Comparison of ENCODE assay signal across 20 cellular contexts in the genomic region with DNA sequence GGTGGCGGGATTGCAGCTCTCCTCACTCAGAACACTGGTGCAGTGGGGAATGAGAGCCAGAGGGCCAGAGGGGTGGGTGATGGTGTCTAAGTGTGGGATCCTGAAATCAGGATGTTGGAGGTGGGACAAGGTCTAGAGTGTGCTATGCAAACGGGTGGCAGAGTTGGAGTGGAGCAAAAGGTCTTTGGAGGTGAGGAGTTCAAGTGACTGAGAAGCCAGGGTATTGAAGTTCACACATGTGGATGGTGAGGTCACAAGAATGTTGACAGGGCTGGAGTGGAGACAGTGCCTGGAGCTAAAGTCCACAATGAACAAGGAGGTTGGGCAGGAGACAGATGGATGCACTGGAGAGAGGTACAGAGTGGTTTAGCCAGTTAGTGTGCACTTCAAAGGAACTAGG. TPM values are rescaled to one million over a fixed set of nuclear protein-coding genes. Genes with fewer than 3 reads are reported as not detected.
DNase-seq lines count a peak whose midpoint lies in the region; ATAC-seq, FAIRE-seq and TF ChIP-seq lines count a peak whose summit lies in the region.
"Had no signal": no experiment of that assay in that cellular context is flagged by ENCODE, and none has a peak within 500 bp of the region (broad histone marks: within the 10 kb centered on the region; RNA-seq: fewer than 3 reads in every experiment).

No MANE protein-coding gene starts in this region.

- no peaks in the 10 kb centered on the region for H3K9me3 ChIP-seq in HEK293 (ENCODE audit: control insufficient read depth, insufficient read depth, low read depth, low read length)
- H3K9me3 ChIP-seq in K562 (replicated peaks; ENCODE audit: control insufficient read depth, insufficient read depth, low read depth, low read length): no peaks in the 10 kb centered on the region
- H3K9me3 ChIP-seq in trophoblast cell (ENCODE audit: insufficient read depth, low read depth, low read length): peaks cover 4% of the 10 kb centered on the region
- no peaks in the 10 kb centered on the region for H3K9me3 ChIP-seq in neural progenitor cell (ENCODE audit: low read depth)
- H3K9me3 ChIP-seq: transverse colon had no signal

- peak; percentile 77 for DNase-seq in DMS53 (lab: John Stamatoyannopoulos, UW)
- no peak for DNase-seq in K562 (ENCODE audit: extremely low read depth in 1 of 4, low spot score in 3 of 4)
- peak; percentile 86 to 88 for DNase-seq in trophoblast cell
- DNase-seq in nucleus accumbens (lab: John Stamatoyannopoulos, UW): no peak
- no peak for DNase-seq in mucosa of gallbladder (ENCODE audit: low spot score)
- no peak for DNase-seq in neural progenitor cell (ENCODE audit: low spot score)
- DNase-seq in stimulated activated CD4-positive, alpha-beta T cell treated with anti-CD3 and anti-CD28 coated beads, Interleukin-1b, Interleukin-23, amount 100 ng/mL, for 48 hours: no peak
- DNase-seq: activated CD8-positive, alpha-beta memory T cell treated with anti-CD3 and anti-CD28 coated beads for 24 hours; CD4-positive, alpha-beta memory T cell; DND-41; hippocampal formation; NCI-H187 treated with DMSO at 0.1 percent for 48 hours; nephron progenitor cell; NK-92 treated with Interleukin-12 subunit alpha and Interleukin-12 subunit beta, amount 100 ng/mL, for 24 hours; transverse colon had no signal

- H3K27me3 ChIP-seq in K562 (ENCODE audit: control insufficient read depth in 2 of 2, insufficient read depth in 2 of 2, low read length in 2 of 2): no peaks in the 10 kb centered on the region
- H3K27me3 ChIP-seq in trophoblast cell (ENCODE audit: insufficient read depth, low read length): no peaks in the 10 kb centered on the region
- H3K27me3 ChIP-seq in neural progenitor cell: no peaks in the 10 kb centered on the region
- H3K27me3 ChIP-seq: transverse colon had no signal

- no peak overlapping the region for H2BK5ac ChIP-seq in trophoblast cell (ENCODE audit: low read depth, low read length, poor library complexity)

- ATAC-seq in K562: peak; percentile 51; the same call in 2 of the 3 replicates
- ATAC-seq: GM23338; stimulated activated effector memory CD8-positive, alpha-beta T cell treated with anti-CD3 and anti-CD28 coated beads, Interleukin-12 subunit alpha, Interleukin-12 subunit beta, amount 100 ng/mL, for 72 hours had no signal

- H2BK12ac ChIP-seq in trophoblast cell (ENCODE audit: low read length): no peak overlapping the region

- H4K8ac ChIP-seq in trophoblast cell (ENCODE audit: low read depth, low read length): no peak overlapping the region

- H3K4me3 Mint-ChIP-seq in neural progenitor cell: no peak overlapping the region
- H3K4me3 Mint-ChIP-seq: CD4-positive, alpha-beta memory T cell; central memory CD8-positive, alpha-beta T cell; GM23338; IgD-negative memory B cell; nephron progenitor cell; stimulated activated effector memory CD8-positive, alpha-beta T cell treated with anti-CD3 and anti-CD28 coated beads, Interleukin-12 subunit alpha, Interleukin-12 subunit beta, amount 100 ng/mL, for 72 hours had no signal

- peaks cover 2% of the 10 kb centered on the region for H3K4me1 Mint-ChIP-seq in neural progenitor cell
- H3K4me1 Mint-ChIP-seq: nephron progenitor cell had no signal

- no peak for TF ChIP-seq POLR2A in K562 (conservative IDR thresholded peaks at IDR 0.05)

- intact Hi-C loops in K562 (cut with micrococcal nuclease): no loop called here

- peaks cover 7% of the 10 kb centered on the region for H3K9me3 Mint-ChIP-seq in neural progenitor cell
- H3K9me3 Mint-ChIP-seq: central memory CD8-positive, alpha-beta T cell; stimulated activated effector memory CD8-positive, alpha-beta T cell treated with anti-CD3 and anti-CD28 coated beads, Interleukin-12 subunit alpha, Interleukin-12 subunit beta, amount 100 ng/mL, for 72 hours had no signal

- H3K4me3 ChIP-seq in HEK293 (ENCODE audit: low read depth, low read length) (no peak overlapping the region), K562 (no peak overlapping the region), trophoblast cell (ENCODE audit: low read depth, low read length) (no peak overlapping the region), neural progenitor cell (no peak overlapping the region)
- H3K4me3 ChIP-seq: GM23338, transverse colon had no signal

- no peak for TF ChIP-seq RAD21 in K562 (CRISPR knock-in tag; conservative IDR thresholded peaks at IDR 0.05 in 1 of 2, IDR thresholded peaks at IDR 0.05 in 1 of 2)

- peaks cover 2% of the 10 kb centered on the region for H3K27me3 Mint-ChIP-seq in neural progenitor cell (ENCODE audit: insufficient read depth, low read depth)
- H3K27me3 Mint-ChIP-seq: central memory CD8-positive, alpha-beta T cell had no signal

- H3K9ac ChIP-seq in K562 (ENCODE audit: insufficient read depth in 1 of 2, low read depth in 2 of 2, low read length in 2 of 2) (no peak overlapping the region), trophoblast cell (ENCODE audit: low read length) (no peak overlapping the region), neural progenitor cell (no peak overlapping the region)

- no peak overlapping the region for H4K12ac ChIP-seq in trophoblast cell (ENCODE audit: low read depth, low read length)

- no TSS peak for BruUV-seq in K562 (replicated peaks; lab: Mats Ljungman, UMichigan)

- no peak for TF ChIP-seq EP300 in K562 (IDR thresholded peaks at IDR 0.05; ENCODE audit: low read length)

- H4K20me1 ChIP-seq in K562 (replicated peaks; ENCODE audit: control insufficient read depth, insufficient read depth, low read length): no peaks in the 10 kb centered on the region
- no peaks in the 10 kb centered on the region for H4K20me1 ChIP-seq in neural progenitor cell (ENCODE audit: low read depth)

- no peak for FAIRE-seq in K562 (lab: Jason Lieb, UNC)

- H3K36me3 ChIP-seq in HEK293 (ENCODE audit: control insufficient read depth in 2 of 2, insufficient read depth in 1 of 2, low read length in 2 of 2) (no peaks in the 10 kb centered on the region), K562 (ENCODE audit: control insufficient read depth, insufficient read depth, low read length) (no peaks in the 10 kb centered on the region), trophoblast cell (ENCODE audit: control insufficient read depth in 1 of 2, insufficient read depth in 2 of 2, low read length in 2 of 2) (no peaks in the 10 kb centered on the region), neural progenitor cell (no peaks in the 10 kb centered on the region)
- H3K36me3 ChIP-seq: transverse colon had no signal

- H3K14ac ChIP-seq in trophoblast cell (ENCODE audit: low read length): no peak overlapping the region

- no peaks in the 10 kb centered on the region for H3F3A ChIP-seq in neural progenitor cell (ENCODE audit: low read depth)

- CTCF ChIA-PET in HEK293 (lab: Yijun Ruan, JAX) (interaction anchor here (1.2 kb wide), 1 partner anchor 16 kb away, joined by 3 read pairs; no protein-coding TSS in a partner anchor), K562 (lab: Yijun Ruan, JAX; ENCODE audit: low intra/inter-chr PET ratio) (no interaction called here)

- H3K79me2 ChIP-seq in K562 (ENCODE audit: control insufficient read depth, insufficient read depth, low read length): no peaks in the 10 kb centered on the region
- H3K79me2 ChIP-seq in trophoblast cell (ENCODE audit: control insufficient read depth, insufficient read depth, low read length, poor library complexity): no peaks in the 10 kb centered on the region
- H3K79me2 ChIP-seq in neural progenitor cell (ENCODE audit: low read depth): no peaks in the 10 kb centered on the region

- no peak overlapping the region for H3K27ac Mint-ChIP-seq in neural progenitor cell
- H3K27ac Mint-ChIP-seq: GM23338; IgD-negative memory B cell; nephron progenitor cell; stimulated activated effector memory CD8-positive, alpha-beta T cell treated with anti-CD3 and anti-CD28 coated beads, Interleukin-12 subunit alpha, Interleukin-12 subunit beta, amount 100 ng/mL, for 72 hours had no signal

- H2AK5ac ChIP-seq in trophoblast cell (ENCODE audit: low read length): no peak overlapping the region

- no peaks in the 10 kb centered on the region for H3K9me1 ChIP-seq in K562 (ENCODE audit: control insufficient read depth, insufficient read depth, low read length)

- H3K4ac ChIP-seq in trophoblast cell (ENCODE audit: low read depth, low read length): no peak overlapping the region

- POLR2A ChIA-PET in HEK293 (lab: Yijun Ruan, JAX): no interaction called here
- POLR2A ChIA-PET in K562 (lab: Yijun Ruan, JAX): interaction anchor here (1.0 to 1.2 kb wide), 3 partner anchors 8 to 21 kb away, joined by 3 to 7 read pairs (median 3); no protein-coding TSS in a partner anchor

- H4K91ac ChIP-seq in trophoblast cell (ENCODE audit: low read depth, low read length): no peak overlapping the region

- no peak for TF ChIP-seq CTCF in HEK293 (tag by site-specific recombination; IDR thresholded peaks at IDR 0.05)
- TF ChIP-seq CTCF in K562 (IDR thresholded peaks at IDR 0.05 in 2 of 3, conservative IDR thresholded peaks at IDR 0.05 in 1 of 3; ENCODE audit: insufficient read depth in 2 of 3, low read depth in 1 of 3, low read length in 3 of 3): no peak
- no peak for TF ChIP-seq CTCF in neural progenitor cell (IDR thresholded peaks at IDR 0.05)

- peaks cover 2% of the 10 kb centered on the region for H3K36me3 Mint-ChIP-seq in neural progenitor cell
- H3K36me3 Mint-ChIP-seq: CD4-positive, alpha-beta memory T cell; stimulated activated effector memory CD8-positive, alpha-beta T cell treated with anti-CD3 and anti-CD28 coated beads, Interleukin-12 subunit alpha, Interleukin-12 subunit beta, amount 100 ng/mL, for 72 hours had no signal

- in situ Hi-C loops in K562 (cut with MboI): no loop called here

- no peak overlapping the region for H3K23ac ChIP-seq in trophoblast cell (ENCODE audit: low read length)

- H3K18ac ChIP-seq in trophoblast cell (ENCODE audit: low read length): no peak overlapping the region

- H3K4me1 ChIP-seq in HEK293 (ENCODE audit: control insufficient read depth, insufficient read depth, low read length) (no peaks in the 10 kb centered on the region), K562 (replicated peaks in 1 of 2; ENCODE audit: control insufficient read depth in 2 of 2, insufficient read depth in 2 of 2, low read length in 2 of 2) (peaks cover 0 to 6% of the 10 kb centered on the region in 2 experiments; a peak in 4 of 5 replicates), trophoblast cell (ENCODE audit: control insufficient read depth in 1 of 2, insufficient read depth in 2 of 2, low read length in 2 of 2) (peaks cover 0 to 4% of the 10 kb centered on the region in 2 experiments), neural progenitor cell (no peaks in the 10 kb centered on the region)
- H3K4me1 ChIP-seq: transverse colon had no signal

- no peak overlapping the region for H2BK120ac ChIP-seq in trophoblast cell (ENCODE audit: insufficient read depth, low read length, poor library complexity)

- 30% methylated on average over 2 of the region's 2 CpGs for WGBS in K562 (ENCODE audit: insufficient coverage, low coverage, missing lambda C conversion rate)
- WGBS in trophoblast cell (ENCODE audit: extremely low coverage, insufficient coverage, insufficient read length): no CpG with 5 or more reads among the region's 2 CpGs

- H3K27ac ChIP-seq in HEK293 (ENCODE audit: extremely low read depth, low read depth, low read length) (no peak overlapping the region), K562 (ENCODE audit: extremely low read depth, low read depth, low read length) (no peak overlapping the region), trophoblast cell (ENCODE audit: low read depth, low read length) (no peak overlapping the region), neural progenitor cell (no peak overlapping the region)
- H3K27ac ChIP-seq: transverse colon had no signal

- H3K79me1 ChIP-seq in trophoblast cell (ENCODE audit: low read length): no peaks in the 10 kb centered on the region

- H3K4me2 ChIP-seq in K562 (ENCODE audit: insufficient read depth, low read length) (no peak overlapping the region), trophoblast cell (ENCODE audit: low read length) (no peak overlapping the region), neural progenitor cell (no peak overlapping the region)
- H3K4me2 ChIP-seq: GM23338 had no signal

- H2AFZ ChIP-seq in K562 (ENCODE audit: low read depth, low read length): no peak overlapping the region
- H2AFZ ChIP-seq in trophoblast cell (ENCODE audit: insufficient read depth, low read length, poor library complexity): no peak overlapping the region
- no peak overlapping the region for H2AFZ ChIP-seq in neural progenitor cell (replicated peaks)
- H2AFZ ChIP-seq: GM23338 had no signal

RNA-seq across cellular contexts. Expression of gene MAP3K14, which starts 38.3 kb away (rescaled TPM):
- 11.9 and 31.3 TPM in 2 replicates for total RNA-seq in K562 (2011; cell fraction: chromatin; rRNA removed; ENCODE audit: low replicate concordance)
- total RNA-seq in K562 (2011; cell fraction: nucleolus; rRNA removed): 14.3 and 19.3 TPM in 2 replicates
- 11.7 and 12.4 TPM in 2 replicates for total RNA-seq in K562 (2011; cell fraction: nucleoplasm; rRNA removed)
- total RNA-seq in K562 (2014; rRNA removed) (2.9 and 4.8 TPM in 2 replicates), K562 (2014; rRNA removed; fragmentation: Illumina TruSeq; extraction: Trizol) (0.99 and 1.8 TPM in 2 replicates), K562 (2015; rRNA removed; fragmentation: Illumina TruSeq; extraction: Trizol) (3.2 and 3.5 TPM in 2 replicates), K562 (2021) (7.9 and 8.7 TPM in 2 replicates), mucosa of gallbladder (19.1 TPM), neural progenitor cell (ENCODE audit: low replicate concordance) (0.34 and 2.7 TPM in 2 replicates)
- polyA plus RNA-seq in K562 (2011; rRNA removed) (5.3 and 7.5 TPM in 2 replicates), K562 (2014; fragmentation: Illumina TruSeq; extraction: Trizol) (3.7 and 3.9 TPM in 2 replicates), K562 (2014; fragmentation: Nextera tagmentation; extraction: Ambion mirVana) (under 1 TPM; 0.45 to 0.56 TPM), K562 (2014; rRNA removed) (4.9 TPM in 2 replicates)
- 6.5 and 9.0 TPM in 2 replicates for polyA plus RNA-seq in K562 (2011; cell fraction: cytosol; rRNA removed)
- polyA plus RNA-seq in K562 (2011; cell fraction: nucleus; rRNA removed): 16.1 and 28.3 TPM in 2 replicates
- polyA plus RNA-seq in K562 (2012): 3.6 and 5.4 TPM in 2 replicates
- polyA minus RNA-seq in K562 (2011; rRNA and poly(A)+ RNA removed): 3.2 and 6.0 TPM in 2 replicates
- polyA minus RNA-seq in K562 (2011; cell fraction: cytosol; rRNA and poly(A)+ RNA removed): 4.9 and 5.2 TPM in 2 replicates
- 7.8 and 8.2 TPM in 2 replicates for polyA minus RNA-seq in K562 (2011; cell fraction: nucleus; rRNA and poly(A)+ RNA removed)
- polyA plus RNA-seq in trophoblast cell (2013): 1.1 and 1.3 TPM in 2 replicates

Comparison
In these comparisons a context has a peak if more than half of its experiments do, and no peak if none do; other contexts are left out.
1. DNase-seq: peak in DMS53 (single experiment) and trophoblast cell (2 of 2); none in K562 (0 of 4), nucleus accumbens (0 of 56), mucosa of gallbladder (single experiment), neural progenitor cell (single experiment) and stimulated activated CD4-positive, alpha-beta T cell treated with anti-CD3 and anti-CD28 coated beads, Interleukin-1b, Interleukin-23, amount 100 ng/mL, for 48 hours (single experiment).